1 cellular context compared by ENCODE assay signal in genomic region chrX:38233891-38234807, GRCh38.
TF ChIP-seq lines count a peak whose summit lies in the region.

No MANE protein-coding gene starts in this region.

TF ChIP-seq in H1, 55 proteins besides CTCF, POLR2A, EP300 and RAD21 (continued from another document):
- TF ChIP-seq CTBP2 (IDR thresholded peaks at IDR 0.05; ENCODE audit: borderline replicate concordance, insufficient read depth, insufficient read length, low read length) (no peak), SIN3A (conservative IDR thresholded peaks at IDR 0.05 in 1 of 2, IDR thresholded peaks at IDR 0.05 in 1 of 2; ENCODE audit: low read depth in 1 of 2, low read length in 2 of 2) (no peak), SIRT6 (IDR thresholded peaks at IDR 0.05; ENCODE audit: low read length) (no peak), TEAD4 (IDR thresholded peaks at IDR 0.05; ENCODE audit: low read depth, low read length) (no peak), HDAC6 (IDR thresholded peaks at IDR 0.05; ENCODE audit: low read depth, low read length) (no peak), BCL11A (IDR thresholded peaks at IDR 0.05; ENCODE audit: low read depth in 2 of 2, low read length in 2 of 2) (no peak), ATF2 (IDR thresholded peaks at IDR 0.05; ENCODE audit: low read length) (no peak), TAF7 (optimal IDR thresholded peaks at IDR 0.05; ENCODE audit: borderline replicate concordance, low read depth, low read length) (no peak), TBP (IDR thresholded peaks at IDR 0.05; ENCODE audit: low read depth, low read length) (no peak), CBX8 (IDR thresholded peaks at IDR 0.05; ENCODE audit: borderline replicate concordance, low read depth, low read length) (no peak), PHF8 (conservative IDR thresholded peaks at IDR 0.05; ENCODE audit: low read depth, low read length) (no peak), HDAC2 (IDR thresholded peaks at IDR 0.05; ENCODE audit: borderline replicate concordance in 1 of 2, low read depth in 2 of 2, low read length in 2 of 2) (no peak), RBBP5 (IDR thresholded peaks at IDR 0.05; ENCODE audit: borderline replicate concordance, low read depth, low read length) (no peak), GABPA (IDR thresholded peaks at IDR 0.05; ENCODE audit: borderline replicate concordance, insufficient read depth, low read length) (no peak), ASH2L (IDR thresholded peaks at IDR 0.05; ENCODE audit: low read length) (no peak), RXRA (IDR thresholded peaks at IDR 0.05; ENCODE audit: insufficient read depth, low read depth, low read length) (no peak), CHD2 (IDR thresholded peaks at IDR 0.05; ENCODE audit: low read length) (no peak), TCF12 (IDR thresholded peaks at IDR 0.05; ENCODE audit: low read depth, low read length) (no peak)
